In the genomic region with DNA sequence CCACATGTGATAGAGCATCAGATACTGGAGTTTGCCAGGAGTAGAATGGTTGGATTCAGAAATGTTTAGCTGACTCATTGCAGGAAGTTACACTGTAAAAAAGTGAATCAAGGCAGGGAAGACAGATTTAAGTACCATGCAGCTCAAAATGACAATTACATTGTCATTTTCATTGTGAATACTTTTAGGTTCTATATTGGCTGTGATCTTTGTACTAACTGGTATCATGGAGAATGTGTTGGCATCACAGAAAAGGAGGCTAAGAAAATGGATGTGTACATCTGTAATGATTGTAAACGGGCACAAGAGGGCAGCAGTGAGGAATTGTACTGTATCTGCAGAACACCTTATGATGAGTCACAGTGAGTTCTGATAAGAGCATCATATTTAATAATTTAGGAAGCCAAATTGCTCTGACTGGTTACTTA, we compare ENCODE assay signal across 8 cellular contexts. TPM values are rescaled to one million over a fixed set of nuclear protein-coding genes. Genes with fewer than 3 reads are reported as not detected.
DNase-seq lines count a peak whose midpoint lies in the region; ATAC-seq and TF ChIP-seq lines count a peak whose summit lies in the region.
"Not testable (repeated sequence)": the region's sequence is repeated elsewhere in the genome, so short reads cannot be mapped to it uniquely, and the experiment has no call there.

No MANE protein-coding gene starts in this region.

- not testable (repeated sequence) for H3K9me2 ChIP-seq in Loucy (replicated peaks; ENCODE audit: low read depth, low read length)

- not testable (repeated sequence) for H3K9ac ChIP-seq in Loucy (ENCODE audit: low read depth, low read length, poor library complexity, severe bottlenecking); colonic mucosa (ENCODE audit: low read depth in 2 of 2, low read length in 2 of 2)

- H2AFZ ChIP-seq in Loucy (ENCODE audit: low read length) = not testable (repeated sequence)

- intact Hi-C loops in colonic mucosa (cut with DNase I) = loop anchor here (10.0 kb wide), 1 partner anchor 52 kb away; no protein-coding TSS in a partner anchor
- intact Hi-C loops in left colon (cut with DNase I, micrococcal nuclease) = not testable (repeated sequence)

- H3K4me1 ChIP-seq in Loucy (ENCODE audit: insufficient read depth, low read length, poor library complexity, severe bottlenecking); colonic mucosa: not testable (repeated sequence)

- not testable (repeated sequence) for H4K20me1 ChIP-seq in Loucy (ENCODE audit: insufficient read depth, low read length, poor library complexity, severe bottlenecking)

- H3K9me3 ChIP-seq in Loucy (ENCODE audit: insufficient read depth, low read depth, low read length); colonic mucosa: not testable (repeated sequence)

- not testable (repeated sequence) for H3K4me3 ChIP-seq in Loucy (ENCODE audit: low read length, poor library complexity, severe bottlenecking); colonic mucosa

- peak; percentile 23 for DNase-seq in AG08395 (ENCODE audit: low spot score)
- DNase-seq in OCI-M1 (lab: John Stamatoyannopoulos, UW) = peak; percentile 86
- peak; percentile 40 to 56 for DNase-seq in activated CD8-positive, alpha-beta memory T cell treated with anti-CD3 and anti-CD28 coated beads for 1 hour (ENCODE audit: extremely low read depth in 1 of 2, low read depth in 1 of 2)
- peak; percentile 83 for DNase-seq in colonic mucosa
- DNase-seq in left colon = peak; percentile 54 to 66
- peak; percentile 56 to 67 (median 62) for DNase-seq in stimulated activated CD4-positive, alpha-beta T cell treated with anti-CD3 and anti-CD28 coated beads, Interleukin-1b, Interleukin-23, amount 100 ng/mL, for 24 hours (ENCODE audit: low read depth in 4 of 4, low spot score in 1 of 4)

- not testable (repeated sequence) for H3K27me3 ChIP-seq in Loucy (ENCODE audit: insufficient read depth, low read length, poor library complexity, severe bottlenecking); colonic mucosa

- not testable (repeated sequence) for H3K79me2 ChIP-seq in Loucy (ENCODE audit: insufficient read depth, low read length)

- not testable (repeated sequence) for H3K4me2 ChIP-seq in Loucy (ENCODE audit: low read depth, low read length, poor library complexity, severe bottlenecking)

- TF ChIP-seq CTCF in Loucy (conservative IDR thresholded peaks at IDR 0.05; ENCODE audit: low read length) (peak; percentile 64), colonic mucosa (IDR thresholded peaks at IDR 0.05) (peak; percentile 73)

- H3F3A ChIP-seq in Loucy (ENCODE audit: low read depth) = not testable (repeated sequence)

- H3K36me3 ChIP-seq in Loucy (ENCODE audit: insufficient read depth, low read length) = peaks cover 48% of the 10 kb centered on the region
- not testable (repeated sequence) for H3K36me3 ChIP-seq in colonic mucosa

- ATAC-seq in GM18907 (IDR thresholded peaks at IDR 0.05; ENCODE audit: unreplicated experiment) (peak; percentile 65), left colon (peak; percentile 73)

- not testable (repeated sequence) for H3K27ac ChIP-seq in colonic mucosa

RNA-seq across cellular contexts. Expression of a gene that starts 33.1 kb away (rescaled TPM):
- total RNA-seq in colonic mucosa (10 to 100 TPM; 10.3 to 13.6 TPM), left colon (10 to 100 TPM in 1 of 2 donors, 1 to 10 TPM in 1; 9.8 to 10.6 TPM)

Comparison
In these comparisons a context has a peak if more than half of its experiments do, and no peak if none do; other contexts are left out.
1. DNase-seq: peak in every context shown above with its lines; median percentile 86 in OCI-M1; 83 in colonic mucosa; 62 in stimulated activated CD4-positive, alpha-beta T cell treated with anti-CD3 and anti-CD28 coated beads, Interleukin-1b, Interleukin-23, amount 100 ng/mL, for 24 hours; 60 in left colon; 48 in activated CD8-positive, alpha-beta memory T cell treated with anti-CD3 and anti-CD28 coated beads for 1 hour; 23 in AG08395.